14 cellular contexts compared by ENCODE assay signal in genomic region chr6:134956032-134956431, GRCh38. TPM values are rescaled to one million over a fixed set of nuclear protein-coding genes. Genes with fewer than 3 reads are reported as not detected.
"Had no signal": no experiment of that assay in that cellular context is flagged by ENCODE, and none has a peak within 500 bp of the region (broad histone marks: within the 10 kb centered on the region; RNA-seq: fewer than 3 reads in every experiment).

No MANE protein-coding gene starts in this region.

- H3K4me3 Mint-ChIP-seq: activated B cell treated with CpG ODN at 0.5 μM for 24 hours; activated CD4-positive, alpha-beta memory T cell treated with anti-CD3 and anti-CD28 coated beads for 36 hours; activated T-helper 1 cell treated with anti-CD3 and anti-CD28 coated beads, Interleukin-12 subunit alpha, Interleukin-12 subunit beta, Interleukin-2, Interleukin-4 antibody, amounts not matched to agents 30 ng/mL and 10 ng/mL and 1 ng/mL, durations not matched to agents 14 hours and 24 hours and 36 hours; memory B cell; T-cell had no signal

- H3K27ac Mint-ChIP-seq: activated B cell treated with CpG ODN at 0.5 μM for 24 hours; activated CD4-positive, alpha-beta memory T cell treated with anti-CD3 and anti-CD28 coated beads for 36 hours; activated T-helper 1 cell treated with anti-CD3 and anti-CD28 coated beads, Interleukin-12 subunit alpha, Interleukin-12 subunit beta, Interleukin-2, Interleukin-4 antibody, amounts not matched to agents 30 ng/mL and 10 ng/mL and 1 ng/mL, durations not matched to agents 14 hours and 24 hours and 36 hours; memory B cell; T-cell had no signal

- DNase-seq: activated B cell treated with CpG ODN at 0.5 μM for 24 hours; activated CD4-positive, alpha-beta memory T cell treated with anti-CD3 and anti-CD28 coated beads for 36 hours; retina; SIG-M5; spleen; T-cell; T-helper 9 cell; upper lobe of right lung had no signal

- H3K4me1 Mint-ChIP-seq: activated B cell treated with CpG ODN at 0.5 μM for 24 hours, memory B cell, T-cell had no signal

- H3K27me3 ChIP-seq: ascending aorta, spleen, upper lobe of right lung had no signal

- H3K36me3 ChIP-seq: upper lobe of right lung had no signal

- ATAC-seq: SK-N-SH treated with all-trans-retinoic acid at 6 μM for 48 hours, T-cell, upper lobe of right lung had no signal

- H3K4me1 ChIP-seq: ascending aorta, spleen, upper lobe of right lung had no signal

- H3K9me3 ChIP-seq: upper lobe of right lung had no signal

- H3K27me3 Mint-ChIP-seq: activated B cell treated with CpG ODN at 0.5 μM for 24 hours; activated CD4-positive, alpha-beta memory T cell treated with anti-CD3 and anti-CD28 coated beads for 36 hours; memory B cell; T-cell had no signal

- H3K4me3 ChIP-seq: ascending aorta, coronary artery, spleen, upper lobe of right lung had no signal

- H3K27ac ChIP-seq: ascending aorta, coronary artery, spleen, upper lobe of right lung had no signal

- H3K9me3 Mint-ChIP-seq: activated B cell treated with CpG ODN at 0.5 μM for 24 hours; activated CD4-positive, alpha-beta memory T cell treated with anti-CD3 and anti-CD28 coated beads for 36 hours; activated T-helper 1 cell treated with anti-CD3 and anti-CD28 coated beads, Interleukin-12 subunit alpha, Interleukin-12 subunit beta, Interleukin-2, Interleukin-4 antibody, amounts not matched to agents 30 ng/mL and 10 ng/mL and 1 ng/mL, durations not matched to agents 14 hours and 24 hours and 36 hours had no signal

RNA-seq across cellular contexts. Expression of gene ALDH8A1, which starts 6.1 kb away (rescaled TPM):
- total RNA-seq: ascending aorta, fibroblast of villous mesenchyme had no signal
